ENCODE assay signal across 10 cellular contexts in the genomic region with DNA sequence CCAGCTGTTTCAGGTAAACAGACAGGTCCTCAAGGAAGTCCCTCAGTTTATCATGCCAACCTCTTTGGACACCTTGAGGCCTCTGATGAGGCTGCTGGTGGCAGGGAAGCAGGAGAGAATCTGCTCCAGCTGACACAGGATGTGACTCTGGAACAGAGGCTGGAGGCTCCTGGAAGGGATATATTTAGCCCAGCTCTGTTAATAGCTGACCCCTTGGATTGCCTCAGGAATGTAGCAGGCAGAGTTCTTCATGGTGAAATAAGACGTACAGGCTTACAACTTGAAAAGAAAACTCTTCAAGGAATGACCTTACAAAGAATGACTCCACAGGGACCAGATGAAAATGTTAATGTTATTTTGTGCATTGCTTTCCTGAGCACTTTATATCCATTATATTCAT.
DNase-seq lines count a peak whose midpoint lies in the region; ATAC-seq and TF ChIP-seq lines count a peak whose summit lies in the region.
"Had no signal": no experiment of that assay in that cellular context is flagged by ENCODE, and none has a peak within 500 bp of the region (broad histone marks: within the 10 kb centered on the region; RNA-seq: fewer than 3 reads in every experiment).

No MANE protein-coding gene starts in this region.

- H3K4me3 ChIP-seq in AG04450 (ENCODE audit: low read depth, low read length) (no peak overlapping the region), lower lobe of right lung (no peak overlapping the region), ascending aorta (no peak overlapping the region)
- H3K4me3 ChIP-seq in effector memory CD4-positive, alpha-beta T cell (ENCODE audit: insufficient read depth, low read depth, low read length, poor library complexity, severe bottlenecking): no peak overlapping the region

- no peaks in the 10 kb centered on the region for H3K9me3 ChIP-seq in AG04450 (ENCODE audit: control insufficient read depth, insufficient read depth, low read length)
- H3K9me3 ChIP-seq in lower lobe of right lung: no peaks in the 10 kb centered on the region
- no peaks in the 10 kb centered on the region for H3K9me3 ChIP-seq in effector memory CD4-positive, alpha-beta T cell (ENCODE audit: control insufficient read depth, low read length)
- H3K9me3 ChIP-seq in ascending aorta: no peaks in the 10 kb centered on the region

- no peak for TF ChIP-seq CTCF in AG04450 (IDR thresholded peaks at IDR 0.05; ENCODE audit: low read depth, low read length)
- TF ChIP-seq CTCF in lower lobe of right lung (IDR thresholded peaks at IDR 0.05): no peak
- TF ChIP-seq CTCF in ascending aorta (IDR thresholded peaks at IDR 0.05): no peak

- DNase-seq in AG04450 (ENCODE audit: low read depth, low spot score) (peak; percentile 59), M059J (ENCODE audit: low read depth) (peak; percentile 61), epithelial cell of prostate (ENCODE audit: low read depth, low spot score) (no peak), lower lobe of right lung (no peak), ascending aorta (ENCODE audit: low spot score in 2 of 2) (no peak)
- DNase-seq in effector memory CD4-positive, alpha-beta T cell: no peak
- DNase-seq: activated CD8-positive, alpha-beta memory T cell treated with anti-CD3 and anti-CD28 coated beads for 24 hours; MM.1S had no signal

- H3K27ac ChIP-seq in AG04450 (ENCODE audit: low read depth, low read length) (no peak overlapping the region), epithelial cell of prostate (peak overlapping the region; percentile 100), lower lobe of right lung (no peak overlapping the region), ascending aorta (peak overlapping the region in 1 of 2 donors; percentile 38)
- H3K27ac ChIP-seq in effector memory CD4-positive, alpha-beta T cell (ENCODE audit: insufficient read depth, low read length, poor library complexity, severe bottlenecking): no peak overlapping the region

- CTCF ChIA-PET in AG04450 (lab: Charles Lee): interaction anchor here (0.8 to 2.3 kb wide), 20 partner anchors 13 to 1300 kb away, joined by 3 to 26 read pairs (median 4); a partner anchor contains a TSS

- ATAC-seq in lower lobe of right lung: peak; percentile 39 to 55
- ATAC-seq in GM18520 (IDR thresholded peaks at IDR 0.05; ENCODE audit: unreplicated experiment): no peak
- ATAC-seq in GM19324 (IDR thresholded peaks at IDR 0.05; ENCODE audit: low FRiP score, unreplicated experiment): no peak

- peaks cover 5% of the 10 kb centered on the region for H3K4me1 ChIP-seq in lower lobe of right lung
- no peaks in the 10 kb centered on the region for H3K4me1 ChIP-seq in effector memory CD4-positive, alpha-beta T cell (ENCODE audit: control insufficient read depth, insufficient read depth, low read length, poor library complexity, severe bottlenecking)
- H3K4me1 ChIP-seq in ascending aorta: peaks cover 0 to 12% of the 10 kb centered on the region in 2 donors

- H3K36me3 ChIP-seq in lower lobe of right lung: no peaks in the 10 kb centered on the region
- H3K36me3 ChIP-seq in effector memory CD4-positive, alpha-beta T cell (ENCODE audit: control insufficient read depth, insufficient read depth, low read length): no peaks in the 10 kb centered on the region
- no peaks in the 10 kb centered on the region for H3K36me3 ChIP-seq in ascending aorta

- POLR2A ChIA-PET in AG04450 (lab: Yijun Ruan, JAX): interaction anchor here (1.2 to 1.8 kb wide), 2 partner anchors 104 to 542 kb away, joined by 3 to 4 read pairs; a partner anchor contains a TSS

- intact Hi-C loops in lower lobe of right lung (cut with DNase I): no loop called here
- intact Hi-C loops in ascending aorta (cut with DNase I): loop anchor here (2.0 to 5.0 kb wide), 3 partner anchors 104 to 544 kb away; a partner anchor contains a TSS

- H3K27me3 ChIP-seq in AG04450 (ENCODE audit: control insufficient read depth, insufficient read depth, low read length): no peaks in the 10 kb centered on the region
- no peaks in the 10 kb centered on the region for H3K27me3 ChIP-seq in lower lobe of right lung (ENCODE audit: low read depth)
- H3K27me3 ChIP-seq in effector memory CD4-positive, alpha-beta T cell (replicated peaks; ENCODE audit: control insufficient read depth, insufficient read depth, low read length, poor library complexity, severe bottlenecking): peaks cover 7% of the 10 kb centered on the region
- H3K27me3 ChIP-seq in ascending aorta: no peaks in the 10 kb centered on the region

Comparison
In these comparisons a context has a peak if more than half of its experiments do, and no peak if none do; other contexts are left out.
1. DNase-seq: peak in AG04450 (single experiment) and M059J (single experiment); none in epithelial cell of prostate (single experiment), lower lobe of right lung (single experiment), effector memory CD4-positive, alpha-beta T cell (0 of 3) and ascending aorta (0 of 2).
2. ATAC-seq: peak in lower lobe of right lung (2 of 2); none in GM18520 (single experiment) and GM19324 (single experiment).